23 cellular contexts compared by ENCODE assay signal in the genomic region with DNA sequence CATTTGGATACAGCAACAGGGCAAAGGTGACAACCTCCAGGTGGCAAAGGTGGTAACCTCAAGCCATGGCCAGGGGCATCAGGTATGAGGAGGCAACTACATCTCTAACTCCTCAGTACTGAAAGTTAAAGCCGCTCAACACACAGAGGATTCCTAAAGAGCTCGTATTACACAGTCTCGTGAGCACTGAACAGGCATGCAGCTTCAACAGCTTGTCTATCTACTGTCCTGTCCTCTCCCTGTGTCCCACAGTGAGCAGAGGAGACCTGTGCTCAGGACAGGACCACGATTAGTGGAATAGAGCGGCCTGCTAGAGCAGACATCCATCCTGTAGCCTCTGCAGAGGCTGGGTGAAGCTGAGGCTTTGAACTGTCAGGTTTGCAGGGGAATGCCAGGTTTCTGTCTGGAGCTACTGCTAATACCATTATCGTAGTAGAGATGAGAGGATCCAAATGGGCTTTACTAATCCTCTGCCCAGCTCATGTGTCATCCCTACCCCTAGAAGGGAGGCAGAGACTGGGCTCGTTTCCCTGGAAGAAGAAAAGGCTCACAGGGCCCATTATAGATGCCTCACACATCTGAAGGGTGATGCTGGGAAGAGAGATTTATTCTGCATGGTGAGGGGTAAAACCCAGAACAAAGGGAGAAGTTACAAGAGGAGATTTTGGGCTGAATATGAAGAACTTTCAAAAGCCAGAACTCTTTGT.
"Had no signal": no experiment of that assay in that cellular context is flagged by ENCODE, and none has a peak within 500 bp of the region (broad histone marks: within the 10 kb centered on the region; RNA-seq: fewer than 3 reads in every experiment).

No MANE protein-coding gene starts in this region.

- ATAC-seq: effector memory CD8-positive, alpha-beta T cell; left lung; lower lobe of right lung; stimulated activated naive B cell treated with anti-CD40 and anti-IgM and Interleukin-4, amounts not matched to agents 10 μg/mL and 1 μg/mL and 100 μg/mL, for 72 hours; stimulated activated naive CD8-positive, alpha-beta T cell treated with anti-CD3 and anti-CD28 coated beads, Interleukin-15, amount 100 ng/mL, for 72 hours; upper lobe of right lung had no signal

- H3K4me1 Mint-ChIP-seq: stimulated activated naive CD8-positive, alpha-beta T cell treated with anti-CD3 and anti-CD28 coated beads, Interleukin-15, amount 100 ng/mL, for 72 hours had no signal

- H3K4me1 ChIP-seq: esophagus squamous epithelium, left lung, lower lobe of right lung, testis, tibial nerve, upper lobe of right lung, vagina had no signal

- H3K4me3 Mint-ChIP-seq: effector memory CD8-positive, alpha-beta T cell; natural killer cell treated with Interleukin-12 subunit alpha and Interleukin-12 subunit beta and Interleukin-15 and Interleukin-18, amount 100 ng/mL, for 72 hours; stimulated activated naive B cell treated with anti-CD40 and anti-IgM and Interleukin-4, amounts not matched to agents 10 μg/mL and 1 μg/mL and 100 μg/mL, for 72 hours; stimulated activated naive CD8-positive, alpha-beta T cell treated with anti-CD3 and anti-CD28 coated beads, Interleukin-15, amount 100 ng/mL, for 72 hours had no signal

- H3K9me3 ChIP-seq: esophagus squamous epithelium, left lung, lower lobe of right lung, neutrophil, sigmoid colon, testis, tibial nerve, upper lobe of right lung, vagina had no signal

- H3K27ac ChIP-seq: epithelial cell of prostate, esophagus squamous epithelium, left lung, lower lobe of right lung, neutrophil, sigmoid colon, skin epidermis, testis, tibial nerve, upper lobe of right lung, vagina had no signal

- H3K36me3 ChIP-seq: esophagus squamous epithelium, left lung, lower lobe of right lung, neutrophil, sigmoid colon, tibial nerve, upper lobe of right lung, vagina had no signal

- H3K27me3 ChIP-seq: esophagus squamous epithelium, left lung, neutrophil, sigmoid colon, testis, tibial nerve, upper lobe of right lung, vagina had no signal

- H3K27ac Mint-ChIP-seq: effector memory CD8-positive, alpha-beta T cell; natural killer cell treated with Interleukin-12 subunit alpha and Interleukin-12 subunit beta and Interleukin-15 and Interleukin-18, amount 100 ng/mL, for 72 hours; stimulated activated naive B cell treated with anti-CD40 and anti-IgM and Interleukin-4, amounts not matched to agents 10 μg/mL and 1 μg/mL and 100 μg/mL, for 72 hours; stimulated activated naive CD8-positive, alpha-beta T cell treated with anti-CD3 and anti-CD28 coated beads, Interleukin-15, amount 100 ng/mL, for 72 hours had no signal

- H3K4me3 ChIP-seq: esophagus squamous epithelium, left lung, lower lobe of right lung, sigmoid colon, skin epidermis, testis, tibial nerve, upper lobe of right lung, vagina had no signal

- H3K9me3 Mint-ChIP-seq: natural killer cell treated with Interleukin-12 subunit alpha and Interleukin-12 subunit beta and Interleukin-15 and Interleukin-18, amount 100 ng/mL, for 72 hours; stimulated activated naive B cell treated with anti-CD40 and anti-IgM and Interleukin-4, amounts not matched to agents 10 μg/mL and 1 μg/mL and 100 μg/mL, for 72 hours; stimulated activated naive CD8-positive, alpha-beta T cell treated with anti-CD3 and anti-CD28 coated beads, Interleukin-15, amount 100 ng/mL, for 72 hours had no signal

- H3K36me3 Mint-ChIP-seq: natural killer cell treated with Interleukin-12 subunit alpha and Interleukin-12 subunit beta and Interleukin-15 and Interleukin-18, amount 100 ng/mL, for 72 hours had no signal

- DNase-seq: effector memory CD8-positive, alpha-beta T cell; esophagus squamous epithelium; foreskin fibroblast; head of caudate nucleus; hippocampal formation; kidney glomerular epithelial cell; left lung; lower lobe of right lung; mesenchymal stem cell; midbrain; sigmoid colon; stimulated activated CD4-positive, alpha-beta T cell treated with anti-CD3 and anti-CD28 coated beads, Interleukin-2, amount 100 ng/mL, for 24 hours; stimulated activated CD4-positive, alpha-beta T cell treated with anti-CD3 and anti-CD28 coated beads, Interleukin-4, amount 100 ng/mL, for 4 hours; stimulated activated naive B cell treated with anti-CD40 and anti-IgM and Interleukin-4, amounts not matched to agents 10 μg/mL and 1 μg/mL and 100 μg/mL, for 72 hours; stimulated activated naive CD8-positive, alpha-beta T cell treated with anti-CD3 and anti-CD28 coated beads, Interleukin-15, amount 100 ng/mL, for 72 hours; testis; upper lobe of right lung had no signal

- H3K27me3 Mint-ChIP-seq: effector memory CD8-positive, alpha-beta T cell; stimulated activated naive CD8-positive, alpha-beta T cell treated with anti-CD3 and anti-CD28 coated beads, Interleukin-15, amount 100 ng/mL, for 72 hours had no signal
